ENCODE assay signal across 15 cellular contexts in genomic region chr1:234406871-234407270, GRCh38.
"Had no signal": no experiment of that assay in that cellular context is flagged by ENCODE, and none has a peak within 500 bp of the region (broad histone marks: within the 10 kb centered on the region; RNA-seq: fewer than 3 reads in every experiment).

No MANE protein-coding gene starts in this region.

- H3K27ac Mint-ChIP-seq: natural killer cell treated with Interleukin-12 subunit alpha and Interleukin-12 subunit beta and Interleukin-15 and Interleukin-18, amount 100 ng/mL, for 72 hours had no signal

- H3K27me3 ChIP-seq: right lobe of liver, stomach, vagina had no signal

- H3K9me3 ChIP-seq: lower lobe of right lung, right lobe of liver, stomach, vagina had no signal

- H3K4me3 ChIP-seq: lower lobe of right lung, right lobe of liver, stomach, vagina had no signal

- H3K4me1 ChIP-seq: lower lobe of right lung, parathyroid adenoma, right lobe of liver, stomach, vagina had no signal

- DNase-seq: activated effector memory CD4-positive, alpha-beta T cell treated with anti-CD3 and anti-CD28 coated beads, Interleukin-2, amount 50 U/mL, for 16 hours; activated T-cell treated with anti-CD3 and anti-CD28 coated beads, Interleukin-2, amount 50 U/mL, for 1 hour; effector CD4-positive, alpha-beta T cell; head of caudate nucleus; lower lobe of right lung; right lobe of liver; small intestine; stimulated activated CD4-positive, alpha-beta T cell treated with anti-CD3 and anti-CD28 coated beads, Interleukin-15, amount 100 ng/mL, for 24 hours; stimulated activated CD4-positive, alpha-beta T cell treated with anti-CD3 and anti-CD28 coated beads, Interleukin-2, amount 100 ng/mL, for 48 hours; stomach; trophoblast cell; WERI-Rb-1 had no signal

- H3K9me3 Mint-ChIP-seq: natural killer cell treated with Interleukin-12 subunit alpha and Interleukin-12 subunit beta and Interleukin-15 and Interleukin-18, amount 100 ng/mL, for 72 hours had no signal

- ATAC-seq: lower lobe of right lung; natural killer cell treated with Interleukin-12 subunit alpha and Interleukin-12 subunit beta and Interleukin-15 and Interleukin-18, amount 100 ng/mL, for 72 hours; right lobe of liver had no signal

- H3K4me3 Mint-ChIP-seq: natural killer cell treated with Interleukin-12 subunit alpha and Interleukin-12 subunit beta and Interleukin-15 and Interleukin-18, amount 100 ng/mL, for 72 hours had no signal

- H3K36me3 ChIP-seq: right lobe of liver, vagina had no signal

- H3K27me3 Mint-ChIP-seq: natural killer cell treated with Interleukin-12 subunit alpha and Interleukin-12 subunit beta and Interleukin-15 and Interleukin-18, amount 100 ng/mL, for 72 hours had no signal

- H3K27ac ChIP-seq: lower lobe of right lung, parathyroid adenoma, right lobe of liver, stomach, vagina, WERI-Rb-1 had no signal
